ENCODE assay signal across 9 cellular contexts in genomic region chr9:115198018-115198417, GRCh38.
DNase-seq lines count a peak whose midpoint lies in the region; ATAC-seq and TF ChIP-seq lines count a peak whose summit lies in the region.
"Had no signal": no experiment of that assay in that cellular context is flagged by ENCODE, and none has a peak within 500 bp of the region (broad histone marks: within the 10 kb centered on the region; RNA-seq: fewer than 3 reads in every experiment).

No MANE protein-coding gene starts in this region.

- H3K56ac ChIP-seq in IMR-90 (ENCODE audit: extremely low read depth, insufficient read depth, low read length), result no peak overlapping the region

- BruUV-seq in A673 (replicated peaks; lab: Mats Ljungman, UMichigan) (no TSS peak), IMR-90 (replicated peaks; lab: Mats Ljungman, UMichigan) (no TSS peak)

- no peaks in the 10 kb centered on the region for H3K27me3 ChIP-seq in A673 (replicated peaks; ENCODE audit: insufficient read depth, low read depth, low read length, poor library complexity)
- H3K27me3 ChIP-seq in IMR-90 (ENCODE audit: control insufficient read depth, insufficient read depth, low read length), result no peaks in the 10 kb centered on the region
- H3K27me3 ChIP-seq in brain microvascular endothelial cell (replicated peaks), result no peaks in the 10 kb centered on the region
- no peaks in the 10 kb centered on the region for H3K27me3 ChIP-seq in lung (ENCODE audit: control insufficient read depth, insufficient read depth)
- no peaks in the 10 kb centered on the region for H3K27me3 ChIP-seq in esophagus squamous epithelium

- intact Hi-C loops in A673 (cut with micrococcal nuclease; ENCODE audit: unreplicated experiment) (no loop called here), IMR-90 (cut with micrococcal nuclease) (no loop called here), esophagus squamous epithelium (cut with DNase I) (no loop called here)

- in situ Hi-C loops in IMR-90 (cut with MboI; ENCODE audit: low sequenced_read_pairs), result no loop called here
- in situ Hi-C loops in brain microvascular endothelial cell (cut with HindIII; ENCODE audit: low pct_ligation_motif_present, low sequenced_read_pairs), result no loop called here

- H3K4me2 ChIP-seq in IMR-90 (ENCODE audit: low read depth, low read length), result no peak overlapping the region

- H3K4me1 ChIP-seq in A673 (ENCODE audit: insufficient read depth, low read length, poor library complexity, severe bottlenecking) (peaks cover 43% of the 10 kb centered on the region), IMR-90 (ENCODE audit: control insufficient read depth, insufficient read depth, low read length) (peaks cover 6% of the 10 kb centered on the region), lung (ENCODE audit: control insufficient read depth in 2 of 2, insufficient read depth in 2 of 2, low read length in 2 of 2) (peaks cover 0 to 2% of the 10 kb centered on the region in 2 donors), esophagus squamous epithelium (peaks cover 0 to 16% (median 6%) of the 10 kb centered on the region in 3 donors)

- no CpG with 5 or more reads among the region's 4 CpGs for WGBS in IMR-90 (ENCODE audit: extremely low coverage in 2 of 2, insufficient read length in 1 of 2), 2 experiments
- WGBS in lung, 2 donors, result 44 to 47% methylated on average over 4 of the region's 4 CpGs
- WGBS in esophagus squamous epithelium, 2 donors, result 12 to 33% methylated on average over 2 to 3 of the region's 4 CpGs

- TF ChIP-seq POLR2A in IMR-90 (IDR thresholded peaks at IDR 0.05; ENCODE audit: low read depth, low read length), result no peak
- no peak for TF ChIP-seq POLR2A in esophagus squamous epithelium (IDR thresholded peaks at IDR 0.05)

- no peak overlapping the region for H2BK5ac ChIP-seq in IMR-90 (ENCODE audit: low read depth, low read length, poor library complexity, severe bottlenecking)

- TF ChIP-seq CTCF in A673 (conservative IDR thresholded peaks at IDR 0.05; ENCODE audit: low read depth, low read length), result no peak
- TF ChIP-seq CTCF in IMR-90 (conservative IDR thresholded peaks at IDR 0.05; ENCODE audit: low read depth, low read length), result no peak
- TF ChIP-seq CTCF in brain microvascular endothelial cell (IDR thresholded peaks at IDR 0.05; ENCODE audit: low read depth, low read length, missing control alignments), result no peak
- TF ChIP-seq CTCF in lung (IDR thresholded peaks at IDR 0.05; ENCODE audit: control extremely low read depth, extremely low read depth), result no peak
- no peak for TF ChIP-seq CTCF in esophagus squamous epithelium (IDR thresholded peaks at IDR 0.05)

- 0 out of 2 replicates have a peak overlapping the region, but pooled peaks have one; percentile 5 for H2BK20ac ChIP-seq in IMR-90 (ENCODE audit: low read depth, low read length)

- H3K23ac ChIP-seq in IMR-90 (ENCODE audit: low read depth, low read length), result no peak overlapping the region

- POLR2A ChIA-PET in A673 (lab: Charles Lee; ENCODE audit: low non-redundant PET) (no interaction called here), IMR-90 (lab: Charles Lee; ENCODE audit: unreplicated experiment) (interaction anchor here (0.6 to 1.0 kb wide), 2 partner anchors 9 to 30 kb away, joined by 3 to 13 read pairs; no protein-coding TSS in a partner anchor)

- no peak overlapping the region for H2AFZ ChIP-seq in IMR-90 (replicated peaks; ENCODE audit: low read length, poor library complexity)

- H2BK120ac ChIP-seq in IMR-90 (ENCODE audit: low read depth, low read length), result peak overlapping the region; percentile 20; the same call in 1 of the 2 replicates

- peak overlapping the region; percentile 4; the same call in 1 of the 3 replicates for H2BK15ac ChIP-seq in IMR-90 (ENCODE audit: low read depth, low read length)

- H4K20me1 ChIP-seq in IMR-90 (ENCODE audit: insufficient read depth, low read length), result no peaks in the 10 kb centered on the region

- peaks cover 5% of the 10 kb centered on the region; the same call in 1 of the 2 replicates for H3K9me1 ChIP-seq in IMR-90 (ENCODE audit: insufficient read depth, low read length)

- no peak overlapping the region for H4K91ac ChIP-seq in IMR-90 (ENCODE audit: insufficient read depth, low read depth, low read length)

- H4K5ac ChIP-seq in IMR-90 (ENCODE audit: low read depth, low read length), result no peak overlapping the region

- H3K4ac ChIP-seq in IMR-90 (ENCODE audit: low read depth, low read length), result peak overlapping the region; percentile 38; the same call in 1 of the 2 replicates

- 0 out of 4 replicates have a peak overlapping the region, but pooled peaks of 1 of the 2 experiments have one; percentile 16 for H4K8ac ChIP-seq in IMR-90 (ENCODE audit: low read depth in 2 of 2, low read length in 2 of 2)

- no peak overlapping the region for H3K14ac ChIP-seq in IMR-90 (replicated peaks; ENCODE audit: low read depth, low read length)

- H3K27ac ChIP-seq in A673 (ENCODE audit: low read depth, low read length, poor library complexity, severe bottlenecking), result peak overlapping the region; percentile 48
- H3K27ac ChIP-seq in IMR-90 (ENCODE audit: insufficient read depth, low read length), result no peak overlapping the region
- H3K27ac ChIP-seq in brain microvascular endothelial cell, result no peak overlapping the region
- no peak overlapping the region for H3K27ac ChIP-seq in lung (ENCODE audit: low read depth in 1 of 2, low read length in 1 of 2)
- no peak overlapping the region for H3K27ac ChIP-seq in esophagus squamous epithelium

- no peak overlapping the region for H3K9ac ChIP-seq in IMR-90 (ENCODE audit: low read depth, low read length)

- CTCF ChIA-PET in A673 (lab: Charles Lee), result no interaction called here
- CTCF ChIA-PET in IMR-90 (lab: Yijun Ruan, JAX), result no interaction called here

- peaks cover 2% of the 10 kb centered on the region for H3K9me3 ChIP-seq in A673 (ENCODE audit: low read depth, low read length, poor library complexity, severe bottlenecking)
- peaks cover 2% of the 10 kb centered on the region for H3K9me3 ChIP-seq in IMR-90 (ENCODE audit: control insufficient read depth, insufficient read depth, low read length)
- H3K9me3 ChIP-seq in lung (ENCODE audit: control insufficient read depth in 2 of 2, insufficient read depth in 1 of 2, low read length in 1 of 2), result no peaks in the 10 kb centered on the region
- H3K9me3 ChIP-seq in esophagus squamous epithelium, result no peaks in the 10 kb centered on the region

- H3K36me3 ChIP-seq in A673 (ENCODE audit: insufficient read depth, low read length, poor library complexity, severe bottlenecking), result no peaks in the 10 kb centered on the region
- no peaks in the 10 kb centered on the region for H3K36me3 ChIP-seq in IMR-90 (ENCODE audit: control insufficient read depth, insufficient read depth, low read length)
- H3K36me3 ChIP-seq in brain microvascular endothelial cell (replicated peaks), result no peaks in the 10 kb centered on the region
- no peaks in the 10 kb centered on the region for H3K36me3 ChIP-seq in lung (ENCODE audit: control insufficient read depth in 2 of 2, insufficient read depth in 2 of 2, low read length in 2 of 2)
- H3K36me3 ChIP-seq in esophagus squamous epithelium, result no peaks in the 10 kb centered on the region

- TF ChIP-seq RAD21 in IMR-90 (IDR thresholded peaks at IDR 0.05; ENCODE audit: low read length), result no peak

- peak; percentile 80 for DNase-seq in A673 (ENCODE audit: low spot score)
- peak; percentile 79 for DNase-seq in IMR-90
- DNase-seq in brain microvascular endothelial cell, result peak; percentile 74
- DNase-seq in lung (ENCODE audit: low spot score), result peak; percentile 38
- DNase-seq in stimulated activated naive CD8-positive, alpha-beta T cell treated with anti-CD3 and anti-CD28 coated beads, Interleukin-15, Interleukin-2, amounts not matched to agents 100 U/mL and 50 U/mL, for 24 hours, result no peak
- DNase-seq in activated CD4-positive, alpha-beta T cell treated with anti-CD3 and anti-CD28 coated beads, Interleukin-2, amount 50 U/mL, for 1 hour, result no peak
- DNase-seq in esophagus squamous epithelium (lab: John Stamatoyannopoulos, UW), result no peak
- DNase-seq: NCI-H2227 treated with DMSO at 0.1 percent for 48 hours had no signal

- H3K18ac ChIP-seq in IMR-90 (ENCODE audit: low read depth, low read length), result peak overlapping the region; percentile 55; the same call in 1 of the 2 replicates

- no peaks in the 10 kb centered on the region for H3K79me1 ChIP-seq in IMR-90 (ENCODE audit: low read depth in 1 of 2, low read length in 2 of 2)

- dilution Hi-C loops in IMR-90 (cut with HindIII; ENCODE audit: low sequenced_read_pairs, unreplicated experiment), result no loop called here

- no peak overlapping the region for H2AK9ac ChIP-seq in IMR-90 (replicated peaks; ENCODE audit: low read depth, low read length, poor library complexity)

- ATAC-seq in IMR-90 (ENCODE audit: low read depth) (peak; percentile 78), lung (ENCODE audit: insufficient read depth, low FRiP score) (peak; percentile 64), HG03378 (IDR thresholded peaks at IDR 0.05; ENCODE audit: unreplicated experiment) (no peak)
- no peak for ATAC-seq in stimulated activated naive CD8-positive, alpha-beta T cell treated with anti-CD3 and anti-CD28 coated beads, Interleukin-15, Interleukin-2, amounts not matched to agents 100 U/mL and 50 U/mL, for 24 hours

- H3K4me3 ChIP-seq in A673 (ENCODE audit: low read depth, low read length, poor library complexity, severe bottlenecking), result no peak overlapping the region
- H3K4me3 ChIP-seq in IMR-90 (ENCODE audit: insufficient read depth, low read depth, low read length), result no peak overlapping the region
- H3K4me3 ChIP-seq in brain microvascular endothelial cell (ENCODE audit: low read depth, low read length), result no peak overlapping the region
- no peak overlapping the region for H3K4me3 ChIP-seq in lung
- H3K4me3 ChIP-seq in esophagus squamous epithelium, result no peak overlapping the region

- 0 out of 2 replicates have a peak overlapping the region, but pooled peaks have one; percentile 5 for H2AK5ac ChIP-seq in IMR-90 (ENCODE audit: low read depth, low read length)

TF ChIP-seq in IMR-90, 13 proteins besides CTCF, POLR2A, EP300 and RAD21 (continues in another document):
- TF ChIP-seq ELK1 (IDR thresholded peaks at IDR 0.05; ENCODE audit: borderline replicate concordance, low read depth, low read length) (no peak), NFE2L2 (IDR thresholded peaks at IDR 0.05; ENCODE audit: low read depth, low read length) (peak; percentile 62; the same call in 1 of the 2 replicates), MAZ (IDR thresholded peaks at IDR 0.05; ENCODE audit: borderline replicate concordance, low read depth, low read length) (no peak), FOS (IDR thresholded peaks at IDR 0.05; ENCODE audit: low read depth, low read length) (peak; percentile 74), BHLHE40 (IDR thresholded peaks at IDR 0.05; ENCODE audit: low read depth, low read length) (peak; percentile 82)

Comparison
In these comparisons a context has a peak if more than half of its experiments do, and no peak if none do; other contexts are left out.
1. DNase-seq: peak in A673 (single experiment), IMR-90 (single experiment), brain microvascular endothelial cell (single experiment) and lung (single experiment); none in stimulated activated naive CD8-positive, alpha-beta T cell treated with anti-CD3 and anti-CD28 coated beads, Interleukin-15, Interleukin-2, amounts not matched to agents 100 U/mL and 50 U/mL, for 24 hours (single experiment), activated CD4-positive, alpha-beta T cell treated with anti-CD3 and anti-CD28 coated beads, Interleukin-2, amount 50 U/mL, for 1 hour (single experiment) and esophagus squamous epithelium (single experiment).
2. ATAC-seq: peak in IMR-90 (single experiment) and lung (single experiment); none in stimulated activated naive CD8-positive, alpha-beta T cell treated with anti-CD3 and anti-CD28 coated beads, Interleukin-15, Interleukin-2, amounts not matched to agents 100 U/mL and 50 U/mL, for 24 hours (single experiment) and HG03378 (single experiment).